19 cellular contexts compared by ENCODE assay signal in genomic region chrX:136179133-136179532, GRCh38.
"Had no signal": no experiment of that assay in that cellular context is flagged by ENCODE, and none has a peak within 500 bp of the region (broad histone marks: within the 10 kb centered on the region; RNA-seq: fewer than 3 reads in every experiment).

No MANE protein-coding gene starts in this region.

- DNase-seq: activated CD4-positive, alpha-beta T cell treated with anti-CD3 and anti-CD28 coated beads, Interleukin-2, amount 10 ng/mL, durations not matched to agents 24 days and 14 days; activated CD4-positive, CD25-positive, alpha-beta regulatory T cell; activated CD8-positive, alpha-beta memory T cell treated with anti-CD3 and anti-CD28 coated beads, Interleukin-2, amount 50 U/mL, for 48 hours; activated gamma-delta T cell; activated T-cell treated with anti-CD3 and anti-CD28 coated beads, Interleukin-2, amount 50 U/mL, for 72 hours; amygdala; effector memory CD8-positive, alpha-beta T cell; nucleus accumbens; stimulated activated CD4-positive, alpha-beta T cell treated with anti-CD3 and anti-CD28 coated beads, Interleukin-12 subunit alpha, Interleukin-12 subunit beta, amount 100 ng/mL, for 4 hours; stimulated activated CD4-positive, alpha-beta T cell treated with anti-CD3 and anti-CD28 coated beads, Interleukin-2, amount 100 ng/mL, for 24 hours; trophoblast cell had no signal

- H3K9me3 Mint-ChIP-seq: activated CD4-positive, alpha-beta T cell treated with anti-CD3 and anti-CD28 coated beads, Interleukin-2, amount 10 ng/mL, durations not matched to agents 24 days and 14 days; activated T-cell treated with anti-CD3 and anti-CD28 coated beads, Interleukin-2, amount 50 U/mL, for 72 hours; brain; dendritic cell treated with granulocyte-macrophage colony-stimulating factor and Interleukin-4, amounts not matched to agents 40 ng/mL and 50 ng/mL, for 4 days; effector memory CD8-positive, alpha-beta T cell; memory B cell; T-helper 2 cell treated with Interferon-gamma antibody and Interleukin-4, amounts not matched to agents 5 μg/mL and 100 μg/mL, for 36 hours had no signal

- H3K4me1 Mint-ChIP-seq: activated CD4-positive, alpha-beta T cell treated with anti-CD3 and anti-CD28 coated beads, Interleukin-2, amount 10 ng/mL, durations not matched to agents 24 days and 14 days; memory B cell had no signal

- H3K36me3 Mint-ChIP-seq: brain, memory B cell had no signal

- H3K4me3 Mint-ChIP-seq: activated CD4-positive, alpha-beta T cell treated with anti-CD3 and anti-CD28 coated beads, Interleukin-2, amount 10 ng/mL, durations not matched to agents 24 days and 14 days; activated naive CD8-positive, alpha-beta T cell; activated T-cell treated with anti-CD3 and anti-CD28 coated beads, Interleukin-2, amount 50 U/mL, for 72 hours; brain; dendritic cell treated with granulocyte-macrophage colony-stimulating factor and Interleukin-4, amounts not matched to agents 40 ng/mL and 50 ng/mL, for 4 days; effector memory CD8-positive, alpha-beta T cell; memory B cell; nephron; T-helper 2 cell treated with Interferon-gamma antibody and Interleukin-4, amounts not matched to agents 5 μg/mL and 100 μg/mL, for 36 hours had no signal

- H3K27me3 Mint-ChIP-seq: activated CD4-positive, alpha-beta T cell treated with anti-CD3 and anti-CD28 coated beads, Interleukin-2, amount 10 ng/mL, durations not matched to agents 24 days and 14 days; activated naive CD8-positive, alpha-beta T cell; brain; dendritic cell treated with granulocyte-macrophage colony-stimulating factor and Interleukin-4, amounts not matched to agents 40 ng/mL and 50 ng/mL, for 4 days; effector memory CD8-positive, alpha-beta T cell had no signal

- ATAC-seq: activated T-cell treated with anti-CD3 and anti-CD28 coated beads, Interleukin-2, amount 50 U/mL, for 72 hours; effector memory CD8-positive, alpha-beta T cell; left lobe of liver; sciatic nerve had no signal

- H3K27ac Mint-ChIP-seq: activated CD4-positive, alpha-beta T cell treated with anti-CD3 and anti-CD28 coated beads, Interleukin-2, amount 10 ng/mL, durations not matched to agents 24 days and 14 days; activated naive CD8-positive, alpha-beta T cell; activated T-cell treated with anti-CD3 and anti-CD28 coated beads, Interleukin-2, amount 50 U/mL, for 72 hours; brain; dendritic cell treated with granulocyte-macrophage colony-stimulating factor and Interleukin-4, amounts not matched to agents 40 ng/mL and 50 ng/mL, for 4 days; effector memory CD8-positive, alpha-beta T cell; memory B cell; nephron; T-helper 2 cell treated with Interferon-gamma antibody and Interleukin-4, amounts not matched to agents 5 μg/mL and 100 μg/mL, for 36 hours had no signal
